15 cellular contexts compared by ENCODE assay signal in the genomic region with DNA sequence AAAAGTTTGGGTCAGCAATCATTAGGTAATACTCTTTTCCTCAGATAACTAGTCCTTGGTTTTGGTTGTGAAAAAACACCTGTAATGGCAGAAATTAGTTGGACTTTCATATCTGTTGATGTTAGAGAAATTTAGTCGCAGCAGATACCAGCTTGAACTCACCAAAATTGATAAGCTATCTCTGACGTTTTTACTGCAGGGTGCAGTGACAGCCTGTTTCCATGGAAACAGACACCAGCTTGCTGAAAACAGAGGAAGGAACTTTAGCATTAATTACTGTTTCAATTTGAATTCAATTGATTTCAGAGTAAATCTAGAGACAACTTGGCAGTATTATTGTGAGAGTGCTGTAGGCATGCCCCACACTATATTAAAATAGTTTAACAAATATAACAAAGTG.
"Had no signal": no experiment of that assay in that cellular context is flagged by ENCODE, and none has a peak within 500 bp of the region (broad histone marks: within the 10 kb centered on the region; RNA-seq: fewer than 3 reads in every experiment).

No MANE protein-coding gene starts in this region.

- H3K4me3 ChIP-seq: dorsolateral prefrontal cortex, heart left ventricle, pancreas, tibial nerve, vagina had no signal

- H3K27ac Mint-ChIP-seq: activated CD4-positive, alpha-beta memory T cell treated with anti-CD3 and anti-CD28 coated beads for 36 hours; activated naive CD8-positive, alpha-beta T cell treated with anti-CD3 and anti-CD28 coated beads, Interleukin-2, amount 10 ng/mL, durations not matched to agents 7 days and 5 days; activated T-cell treated with anti-CD3 and anti-CD28 coated beads, Interleukin-2, amount 50 U/mL, for 72 hours had no signal

- H3K27me3 ChIP-seq: tibial nerve, vagina had no signal

- H3K36me3 Mint-ChIP-seq: activated CD4-positive, alpha-beta memory T cell treated with anti-CD3 and anti-CD28 coated beads for 36 hours; activated naive CD8-positive, alpha-beta T cell treated with anti-CD3 and anti-CD28 coated beads, Interleukin-2, amount 10 ng/mL, durations not matched to agents 7 days and 5 days had no signal

- H3K9me3 ChIP-seq: vagina had no signal

- H3K27ac ChIP-seq: dorsolateral prefrontal cortex, heart left ventricle, pancreas, tibial nerve, vagina had no signal

- H3K9me3 Mint-ChIP-seq: activated CD4-positive, alpha-beta memory T cell treated with anti-CD3 and anti-CD28 coated beads for 36 hours had no signal

- FAIRE-seq: frontal cortex, kidney had no signal

- H3K4me3 Mint-ChIP-seq: activated CD4-positive, alpha-beta memory T cell treated with anti-CD3 and anti-CD28 coated beads for 36 hours; activated naive CD8-positive, alpha-beta T cell treated with anti-CD3 and anti-CD28 coated beads, Interleukin-2, amount 10 ng/mL, durations not matched to agents 7 days and 5 days; activated T-cell treated with anti-CD3 and anti-CD28 coated beads, Interleukin-2, amount 50 U/mL, for 72 hours had no signal

- DNase-seq: activated CD4-positive, alpha-beta memory T cell treated with anti-CD3 and anti-CD28 coated beads for 36 hours; activated naive CD8-positive, alpha-beta T cell treated with anti-CD3 and anti-CD28 coated beads, Interleukin-2, amount 10 ng/mL, durations not matched to agents 7 days and 5 days; activated T-cell treated with anti-CD3 and anti-CD28 coated beads, Interleukin-2, amount 50 U/mL, for 72 hours; anterior cingulate cortex; dorsolateral prefrontal cortex; heart left ventricle; kidney; left ventricle myocardium superior; mesenchymal stem cell; pancreas; retina; T-helper 9 cell had no signal

- H3K36me3 ChIP-seq: heart left ventricle, pancreas, tibial nerve, vagina had no signal

- H3K27me3 Mint-ChIP-seq: activated CD4-positive, alpha-beta memory T cell treated with anti-CD3 and anti-CD28 coated beads for 36 hours; activated naive CD8-positive, alpha-beta T cell treated with anti-CD3 and anti-CD28 coated beads, Interleukin-2, amount 10 ng/mL, durations not matched to agents 7 days and 5 days had no signal

- H3K4me1 ChIP-seq: heart left ventricle, pancreas, tibial nerve, vagina had no signal

- ATAC-seq: activated T-cell treated with anti-CD3 and anti-CD28 coated beads, Interleukin-2, amount 50 U/mL, for 72 hours; heart left ventricle; left ventricle myocardium superior; pancreas had no signal
